In the genomic region with DNA sequence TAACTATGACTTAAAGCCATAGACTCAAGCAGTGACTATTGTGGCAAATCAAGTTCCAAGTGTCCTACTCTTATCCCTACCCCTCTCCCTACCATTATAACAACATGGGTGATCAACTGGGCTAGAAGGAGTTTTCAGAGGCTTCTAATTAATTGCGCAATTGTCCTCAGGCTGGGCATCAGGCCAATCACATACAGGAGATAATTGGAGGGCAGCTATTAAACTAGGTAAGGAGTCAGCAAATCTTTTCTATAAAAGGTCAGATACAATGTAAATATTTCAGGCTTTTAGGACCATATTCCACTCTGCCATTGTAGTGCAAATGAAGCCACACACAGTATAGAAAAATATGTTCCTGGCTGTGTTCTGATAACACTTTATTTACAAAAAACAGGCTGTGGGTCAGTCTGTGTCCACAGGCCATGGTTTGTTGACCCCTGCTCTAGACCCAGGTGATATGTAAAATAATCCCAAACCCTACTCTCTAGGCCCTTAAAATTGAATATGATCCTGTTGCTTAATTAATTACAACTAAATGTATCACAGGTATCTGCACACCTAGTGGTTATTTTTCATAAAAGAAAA, we compare ENCODE assay signal across 20 cellular contexts.
DNase-seq lines count a peak whose midpoint lies in the region; ATAC-seq and TF ChIP-seq lines count a peak whose summit lies in the region.
"Had no signal": no experiment of that assay in that cellular context is flagged by ENCODE, and none has a peak within 500 bp of the region (broad histone marks: within the 10 kb centered on the region; RNA-seq: fewer than 3 reads in every experiment).

No MANE protein-coding gene starts in this region.

- H3K27me3 Mint-ChIP-seq in activated T-cell treated with anti-CD3 and anti-CD28 coated beads, Interleukin-2, amount 50 U/mL, for 72 hours (ENCODE audit: low read depth): peaks cover 8% of the 10 kb centered on the region
- H3K27me3 Mint-ChIP-seq: activated naive CD4-positive, alpha-beta T cell treated with anti-CD3 and anti-CD28 coated beads, Interleukin-2, amount 10 ng/mL, durations not matched to agents 7 days and 5 days; stimulated activated naive CD8-positive, alpha-beta T cell treated with anti-CD3 and anti-CD28 coated beads, Interleukin-15, Interleukin-2, amounts not matched to agents 100 ng/mL and 50 ng/mL, for 24 hours had no signal

- H3K4me3 ChIP-seq in fibroblast of the aortic adventitia (ENCODE audit: low read depth, low read length): no peak overlapping the region
- H3K4me3 ChIP-seq: esophagus squamous epithelium, left lung, ovary had no signal

- H3K4me1 Mint-ChIP-seq in activated T-cell treated with anti-CD3 and anti-CD28 coated beads, Interleukin-2, amount 50 U/mL, for 72 hours (ENCODE audit: low read depth): peaks cover 18% of the 10 kb centered on the region
- H3K4me1 Mint-ChIP-seq: activated naive CD4-positive, alpha-beta T cell treated with anti-CD3 and anti-CD28 coated beads, Interleukin-2, amount 10 ng/mL, durations not matched to agents 7 days and 5 days had no signal

- TF ChIP-seq RAD21 in Ishikawa (IDR thresholded peaks at IDR 0.05; ENCODE audit: low read depth): no peak

- H3K27ac Mint-ChIP-seq in activated T-cell treated with anti-CD3 and anti-CD28 coated beads, Interleukin-2, amount 50 U/mL, for 72 hours: no peak overlapping the region
- H3K27ac Mint-ChIP-seq: activated naive CD4-positive, alpha-beta T cell treated with anti-CD3 and anti-CD28 coated beads, Interleukin-2, amount 10 ng/mL, durations not matched to agents 7 days and 5 days; HFFc6; stimulated activated naive CD8-positive, alpha-beta T cell treated with anti-CD3 and anti-CD28 coated beads, Interleukin-15, Interleukin-2, amounts not matched to agents 100 ng/mL and 50 ng/mL, for 24 hours had no signal

- H3K4me3 Mint-ChIP-seq in activated T-cell treated with anti-CD3 and anti-CD28 coated beads, Interleukin-2, amount 50 U/mL, for 72 hours: no peak overlapping the region
- H3K4me3 Mint-ChIP-seq: activated naive CD4-positive, alpha-beta T cell treated with anti-CD3 and anti-CD28 coated beads, Interleukin-2, amount 10 ng/mL, durations not matched to agents 7 days and 5 days; HFFc6; stimulated activated naive CD8-positive, alpha-beta T cell treated with anti-CD3 and anti-CD28 coated beads, Interleukin-15, Interleukin-2, amounts not matched to agents 100 ng/mL and 50 ng/mL, for 24 hours had no signal

- no peak for ATAC-seq in HG03439 (IDR thresholded peaks at IDR 0.05; ENCODE audit: unreplicated experiment)
- no peak for ATAC-seq in activated T-cell treated with anti-CD3 and anti-CD28 coated beads, Interleukin-2, amount 50 U/mL, for 72 hours (replicated peaks in 1 of 2)
- ATAC-seq: left lung had no signal

- no peak for TF ChIP-seq EP300 in Ishikawa (IDR thresholded peaks at IDR 0.05; ENCODE audit: borderline replicate concordance)

- no peaks in the 10 kb centered on the region for H3K36me3 Mint-ChIP-seq in activated T-cell treated with anti-CD3 and anti-CD28 coated beads, Interleukin-2, amount 50 U/mL, for 72 hours (ENCODE audit: insufficient read depth in 2 of 2)
- H3K36me3 Mint-ChIP-seq: activated naive CD4-positive, alpha-beta T cell treated with anti-CD3 and anti-CD28 coated beads, Interleukin-2, amount 10 ng/mL, durations not matched to agents 7 days and 5 days had no signal

- DNase-seq in NCI-H774 (lab: John Stamatoyannopoulos, UW): peak; percentile 76
- peak; percentile 12 for DNase-seq in fibroblast of the aortic adventitia (ENCODE audit: low read depth)
- no peak for DNase-seq in HuH-7.5 (ENCODE audit: low spot score)
- DNase-seq in stimulated activated CD4-positive, alpha-beta T cell treated with anti-CD3 and anti-CD28 coated beads, Interleukin-12 subunit alpha, Interleukin-12 subunit beta, amount 100 ng/mL, for 4 hours: no peak
- no peak for DNase-seq in activated T-cell treated with anti-CD3 and anti-CD28 coated beads, Interleukin-2, amount 50 U/mL, for 72 hours
- DNase-seq: activated CD4-positive, alpha-beta T cell treated with anti-CD3 and anti-CD28 coated beads for 1 hour; activated naive CD4-positive, alpha-beta T cell treated with anti-CD3 and anti-CD28 coated beads, Interleukin-2, amount 10 ng/mL, durations not matched to agents 7 days and 5 days; brain microvascular endothelial cell; Caco-2; esophagus squamous epithelium; HFFc6; left lung; NCI-H2081 treated with DMSO at 0.1 percent for 48 hours; T-helper 2 cell had no signal

- H3K27ac ChIP-seq in C4-2B: peak overlapping the region; percentile 28
- H3K27ac ChIP-seq: brain microvascular endothelial cell, esophagus squamous epithelium, HL-60, left lung, ovary had no signal

- H3K9me3 Mint-ChIP-seq in activated T-cell treated with anti-CD3 and anti-CD28 coated beads, Interleukin-2, amount 50 U/mL, for 72 hours: no peaks in the 10 kb centered on the region
- H3K9me3 Mint-ChIP-seq: activated naive CD4-positive, alpha-beta T cell treated with anti-CD3 and anti-CD28 coated beads, Interleukin-2, amount 10 ng/mL, durations not matched to agents 7 days and 5 days; HFFc6 had no signal

- no peak for TF ChIP-seq CTCF in C4-2B (conservative IDR thresholded peaks at IDR 0.05)
- TF ChIP-seq CTCF in fibroblast of the aortic adventitia (IDR thresholded peaks at IDR 0.05; ENCODE audit: insufficient read depth, low read length): no peak

TF ChIP-seq in Ishikawa, 13 proteins besides CTCF, POLR2A, EP300 and RAD21:
- TF ChIP-seq, protein P1, sequence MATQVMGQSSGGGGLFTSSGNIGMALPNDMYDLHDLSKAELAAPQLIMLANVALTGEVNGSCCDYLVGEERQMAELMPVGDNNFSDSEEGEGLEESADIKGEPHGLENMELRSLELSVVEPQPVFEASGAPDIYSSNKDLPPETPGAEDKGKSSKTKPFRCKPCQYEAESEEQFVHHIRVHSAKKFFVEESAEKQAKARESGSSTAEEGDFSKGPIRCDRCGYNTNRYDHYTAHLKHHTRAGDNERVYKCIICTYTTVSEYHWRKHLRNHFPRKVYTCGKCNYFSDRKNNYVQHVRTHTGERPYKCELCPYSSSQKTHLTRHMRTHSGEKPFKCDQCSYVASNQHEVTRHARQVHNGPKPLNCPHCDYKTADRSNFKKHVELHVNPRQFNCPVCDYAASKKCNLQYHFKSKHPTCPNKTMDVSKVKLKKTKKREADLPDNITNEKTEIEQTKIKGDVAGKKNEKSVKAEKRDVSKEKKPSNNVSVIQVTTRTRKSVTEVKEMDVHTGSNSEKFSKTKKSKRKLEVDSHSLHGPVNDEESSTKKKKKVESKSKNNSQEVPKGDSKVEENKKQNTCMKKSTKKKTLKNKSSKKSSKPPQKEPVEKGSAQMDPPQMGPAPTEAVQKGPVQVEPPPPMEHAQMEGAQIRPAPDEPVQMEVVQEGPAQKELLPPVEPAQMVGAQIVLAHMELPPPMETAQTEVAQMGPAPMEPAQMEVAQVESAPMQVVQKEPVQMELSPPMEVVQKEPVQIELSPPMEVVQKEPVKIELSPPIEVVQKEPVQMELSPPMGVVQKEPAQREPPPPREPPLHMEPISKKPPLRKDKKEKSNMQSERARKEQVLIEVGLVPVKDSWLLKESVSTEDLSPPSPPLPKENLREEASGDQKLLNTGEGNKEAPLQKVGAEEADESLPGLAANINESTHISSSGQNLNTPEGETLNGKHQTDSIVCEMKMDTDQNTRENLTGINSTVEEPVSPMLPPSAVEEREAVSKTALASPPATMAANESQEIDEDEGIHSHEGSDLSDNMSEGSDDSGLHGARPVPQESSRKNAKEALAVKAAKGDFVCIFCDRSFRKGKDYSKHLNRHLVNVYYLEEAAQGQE (IDR thresholded peaks at IDR 0.05; ENCODE audit: low read depth): no peak
- no peak for TF ChIP-seq YY1 (IDR thresholded peaks at IDR 0.05; ENCODE audit: low read depth)
- peak; percentile 92 for TF ChIP-seq CEBPB (IDR thresholded peaks at IDR 0.05)
- no peak for TF ChIP-seq NFIC (IDR thresholded peaks at IDR 0.05)
TF ChIP-seq in Ishikawa: peak in this region for 1.

Comparison
In these comparisons a context has a peak if more than half of its experiments do, and no peak if none do; other contexts are left out.
1. DNase-seq: peak in NCI-H774 (single experiment) and fibroblast of the aortic adventitia (single experiment); none in HuH-7.5 (single experiment), stimulated activated CD4-positive, alpha-beta T cell treated with anti-CD3 and anti-CD28 coated beads, Interleukin-12 subunit alpha, Interleukin-12 subunit beta, amount 100 ng/mL, for 4 hours (single experiment) and activated T-cell treated with anti-CD3 and anti-CD28 coated beads, Interleukin-2, amount 50 U/mL, for 72 hours (0 of 2).